In the genomic region with DNA sequence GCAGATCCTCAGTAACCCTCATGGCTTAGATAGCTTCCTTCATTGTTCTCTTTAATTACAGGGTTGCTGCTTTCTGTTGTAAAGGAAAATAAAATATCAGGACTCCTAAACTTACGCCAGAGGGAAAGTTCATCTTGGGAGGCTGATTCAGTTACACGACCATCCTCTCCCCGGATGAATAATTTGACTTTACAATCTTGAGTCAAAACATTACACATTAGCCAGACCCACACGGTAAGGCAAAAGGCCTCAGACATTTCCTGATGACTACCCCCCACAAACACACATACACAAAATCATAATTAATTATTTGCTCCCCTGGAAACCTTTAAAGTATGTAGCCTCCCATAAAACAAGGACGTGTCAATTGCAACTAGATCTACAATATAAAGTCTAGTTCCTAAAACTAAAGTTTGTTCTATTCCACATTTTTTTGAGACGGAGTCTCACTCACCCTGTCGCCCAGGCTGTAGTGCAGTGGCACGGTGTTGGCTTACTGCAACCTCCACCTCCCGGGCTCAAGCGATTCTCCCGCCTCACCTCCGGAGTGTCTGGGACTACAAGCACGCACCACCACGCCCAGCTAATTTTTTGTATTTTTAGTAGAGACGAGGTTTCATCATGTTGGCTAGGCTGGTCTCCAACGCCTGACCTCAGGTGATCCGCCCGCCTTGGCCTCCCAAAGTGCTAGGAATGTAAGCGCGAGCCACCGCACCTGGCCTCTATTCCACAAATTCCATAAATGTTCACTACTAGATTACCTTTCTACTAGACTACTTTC, we compare ENCODE assay signal across 8 cellular contexts. TPM values are rescaled to one million over a fixed set of nuclear protein-coding genes. Genes with fewer than 3 reads are reported as not detected.
DNase-seq lines count a peak whose midpoint lies in the region; ATAC-seq and TF ChIP-seq lines count a peak whose summit lies in the region.

No MANE protein-coding gene starts in this region.

- H3K4me1 ChIP-seq in colonic mucosa = peaks cover 12% of the 10 kb centered on the region

- H3K36me3 Mint-ChIP-seq in naive thymus-derived CD8-positive, alpha-beta T cell = peaks cover 0 to 13% (median 0%) of the 10 kb centered on the region in 3 donors

- no peak for ATAC-seq in naive thymus-derived CD8-positive, alpha-beta T cell
- ATAC-seq in HG03108 (IDR thresholded peaks at IDR 0.05; ENCODE audit: unreplicated experiment) = no peak

- peak overlapping the region; percentile 98 to 99 for H3K9ac ChIP-seq in colonic mucosa (ENCODE audit: low read depth in 2 of 2, low read length in 2 of 2)

- H3K27me3 Mint-ChIP-seq in naive thymus-derived CD8-positive, alpha-beta T cell = no peaks in the 10 kb centered on the region

- peak overlapping the region; percentile 88 to 96 (median 92) for H3K27ac Mint-ChIP-seq in naive thymus-derived CD8-positive, alpha-beta T cell

- POLR2A ChIA-PET in naive thymus-derived CD8-positive, alpha-beta T cell (lab: Charles Lee) = interaction anchor here (0.6 to 3.2 kb wide), 21 partner anchors 10 to 747 kb away, joined by 3 to 44 read pairs (median 9); a partner anchor contains a TSS

- peak overlapping the region; percentile 88 to 97 (median 95) for H3K4me3 Mint-ChIP-seq in naive thymus-derived CD8-positive, alpha-beta T cell

- DNase-seq in DMS53 (lab: John Stamatoyannopoulos, UW) (peak; percentile 62), DMS53 treated with DMSO at 0.1 percent for 48 hours (lab: John Stamatoyannopoulos, UW; ENCODE audit: unreplicated experiment) (no peak), NB4 (ENCODE audit: low read depth) (no peak), colonic mucosa (no peak), NCI-H345 treated with DMSO at 0.1 percent for 48 hours (lab: John Stamatoyannopoulos, UW; ENCODE audit: unreplicated experiment) (no peak), amniotic stem cell (lab: John Stamatoyannopoulos, UW) (no peak)
- no peak for DNase-seq in naive thymus-derived CD8-positive, alpha-beta T cell

- no peaks in the 10 kb centered on the region for H3K36me3 ChIP-seq in colonic mucosa

- peaks cover 13 to 36% (median 34%) of the 10 kb centered on the region in 4 donors for H3K4me1 Mint-ChIP-seq in naive thymus-derived CD8-positive, alpha-beta T cell

- H3K4me3 ChIP-seq in NB4 (ENCODE audit: low read depth, low read length) (peak overlapping the region; percentile 65), colonic mucosa (peak overlapping the region; percentile 78)

- H3K27ac ChIP-seq in colonic mucosa = peak overlapping the region; percentile 88

- no peaks in the 10 kb centered on the region for H3K9me3 Mint-ChIP-seq in naive thymus-derived CD8-positive, alpha-beta T cell

- no peaks in the 10 kb centered on the region for H3K27me3 ChIP-seq in colonic mucosa

- no peaks in the 10 kb centered on the region for H3K9me3 ChIP-seq in colonic mucosa

- no peak for TF ChIP-seq CTCF in NB4 (IDR thresholded peaks at IDR 0.05; ENCODE audit: low read depth, low read length)
- no peak for TF ChIP-seq CTCF in colonic mucosa (IDR thresholded peaks at IDR 0.05)

- intact Hi-C loops in colonic mucosa (cut with DNase I) = no loop called here

- TF ChIP-seq POLR2A in NB4 (IDR thresholded peaks at IDR 0.05; ENCODE audit: extremely low read depth, insufficient read length) = no peak

RNA-seq across cellular contexts. Expression of a gene that starts 0.8 kb away (rescaled TPM):
- 100 to 1,000 TPM; 325 to 508 TPM for total RNA-seq in colonic mucosa
- total RNA-seq in naive thymus-derived CD8-positive, alpha-beta T cell = 100 to 1,000 TPM; 115 to 129 TPM
- 100 to 1,000 TPM; 174 to 214 (median 205) TPM for polyA plus RNA-seq in naive thymus-derived CD8-positive, alpha-beta T cell

RNA-seq across cellular contexts. Expression of a gene that starts 22.4 kb away (rescaled TPM):
- total RNA-seq in colonic mucosa = 10 to 100 TPM in 1 of 2 donors, 1 to 10 TPM in 1; 5.9 to 23.6 TPM
- 1 to 10 TPM; 4.8 to 5.5 TPM for total RNA-seq in naive thymus-derived CD8-positive, alpha-beta T cell
- polyA plus RNA-seq in naive thymus-derived CD8-positive, alpha-beta T cell = 1 to 10 TPM in 1 of 3 donors, under 1 TPM in 2; 0.12 to 1.6 (median 0.82) TPM

RNA-seq across cellular contexts. Expression of a gene that starts 22.6 kb away (rescaled TPM):
- 1 to 10 TPM in 1 of 2 donors, under 1 TPM in 1; 0.96 to 2.2 TPM for total RNA-seq in colonic mucosa
- total RNA-seq in naive thymus-derived CD8-positive, alpha-beta T cell = 10 to 100 TPM; 13.3 to 16.0 TPM
- polyA plus RNA-seq in naive thymus-derived CD8-positive, alpha-beta T cell = 10 to 100 TPM in 1 of 3 donors, 1 to 10 TPM in 2; 4.1 to 10.0 (median 5.0) TPM

RNA-seq across cellular contexts. Expression of a gene that starts 28.1 kb away (rescaled TPM):
- total RNA-seq in colonic mucosa = 100 to 1,000 TPM; 203 to 263 TPM
- total RNA-seq in naive thymus-derived CD8-positive, alpha-beta T cell = 10 to 100 TPM; 74.8 to 78.0 TPM
- 10 to 100 TPM; 82.8 to 96.3 (median 85.5) TPM for polyA plus RNA-seq in naive thymus-derived CD8-positive, alpha-beta T cell

RNA-seq across cellular contexts. Expression of a gene that starts 31.6 kb away (rescaled TPM):
- 10 to 100 TPM; 11.3 to 15.3 TPM for total RNA-seq in colonic mucosa
- total RNA-seq in naive thymus-derived CD8-positive, alpha-beta T cell = 1 to 10 TPM; 9.8 to 10.0 TPM
- 1 to 10 TPM; 2.3 to 3.1 (median 2.7) TPM for polyA plus RNA-seq in naive thymus-derived CD8-positive, alpha-beta T cell

Comparison
In these comparisons a context has a peak if more than half of its experiments do, and no peak if none do; other contexts are left out.
1. RNA of a gene that starts 22.6 kb away (total RNA-seq): 13.3 to 16.0 TPM in naive thymus-derived CD8-positive, alpha-beta T cell; 0.96 to 2.2 TPM in colonic mucosa; every median in the first group is over 4 times any median in the second.